Comparison of ENCODE assay signal across 14 cellular contexts in genomic region chr16:49600976-49601375, GRCh38.
A peak's percentile ranks its signal among the peaks of the same experiment; 100 is the strongest.
DNase-seq lines count a peak whose midpoint lies in the region; ATAC-seq and TF ChIP-seq lines count a peak whose summit lies in the region.
"Had no signal": no experiment of that assay in that cellular context is flagged by ENCODE, and none has a peak within 500 bp of the region (broad histone marks: within the 10 kb centered on the region; RNA-seq: fewer than 3 reads in every experiment).

No MANE protein-coding gene starts in this region.

- H3K4ac ChIP-seq in H9 (ENCODE audit: low read depth, low read length): no peak overlapping the region

- no peak overlapping the region for H4K91ac ChIP-seq in H9 (ENCODE audit: insufficient read length, low read depth, low read length)

- no peak overlapping the region for H3K4me2 ChIP-seq in H9 (ENCODE audit: insufficient read depth, insufficient read length, low read length)

- H3K27me3 ChIP-seq in H9 (ENCODE audit: insufficient read depth, low read length): no peaks in the 10 kb centered on the region
- no peaks in the 10 kb centered on the region for H3K27me3 ChIP-seq in spleen (replicated peaks in 1 of 7)

- H3K79me2 ChIP-seq in H9 (ENCODE audit: insufficient read depth, low read length): no peaks in the 10 kb centered on the region

- H3K27ac ChIP-seq in H9 (ENCODE audit: insufficient read length, low read depth, low read length) (no peak overlapping the region), coronary artery (no peak overlapping the region), spleen (no peak overlapping the region), substantia nigra (ENCODE audit: low read depth, low read length, poor library complexity, severe bottlenecking) (no peak overlapping the region)
- H3K27ac ChIP-seq: HL-60 had no signal

- H3K36me3 Mint-ChIP-seq in H9 (ENCODE audit: insufficient read depth in 1 of 3, low read depth in 3 of 3): no peaks in the 10 kb centered on the region
- H3K36me3 Mint-ChIP-seq: CD4-positive, alpha-beta memory T cell had no signal

- H3K9me3 Mint-ChIP-seq in H9: no peaks in the 10 kb centered on the region
- H3K9me3 Mint-ChIP-seq: CD4-positive, alpha-beta memory T cell had no signal

- H2BK5ac ChIP-seq in H9 (ENCODE audit: insufficient read length, low read length): no peak overlapping the region

- H2AK5ac ChIP-seq in H9 (ENCODE audit: insufficient read length, low read length): no peak overlapping the region

- H3K23ac ChIP-seq in H9 (ENCODE audit: insufficient read length, low read depth, low read length): no peak overlapping the region

- no peak overlapping the region for H3K4me3 Mint-ChIP-seq in H9
- H3K4me3 Mint-ChIP-seq: B cell; CD4-positive, alpha-beta memory T cell had no signal

- H3K27ac Mint-ChIP-seq in H9: 0 out of 7 replicates have a peak overlapping the region, but pooled peaks have one; percentile 39 to 61 (median 52)
- H3K27ac Mint-ChIP-seq: B cell had no signal

- H3K36me3 ChIP-seq in spleen: no peaks in the 10 kb centered on the region

- no peak overlapping the region for H3K14ac ChIP-seq in H9 (ENCODE audit: insufficient read depth, low read length)

- no peak for ATAC-seq in GM18909 (IDR thresholded peaks at IDR 0.05; ENCODE audit: poor library complexity, unreplicated experiment)
- ATAC-seq: GM12878, HCT116 had no signal

- H3K4me1 ChIP-seq in H9 (ENCODE audit: insufficient read depth, low read length) (peaks cover 8% of the 10 kb centered on the region; the same call in 1 of the 2 replicates), spleen (peaks cover 0 to 9% (median 6%) of the 10 kb centered on the region in 6 donors)

- no peaks in the 10 kb centered on the region for H3K79me1 ChIP-seq in H9 (ENCODE audit: insufficient read depth, low read depth, low read length, poor library complexity, severe bottlenecking)

- DNase-seq in H9 (peak; percentile 5), coronary artery (ENCODE audit: low spot score) (peak; percentile 16), mesenteric fat pad (ENCODE audit: low spot score) (peak; percentile 28), spleen (peak; percentile 41), NCI-H1092 (lab: John Stamatoyannopoulos, UW) (no peak), substantia nigra (lab: John Stamatoyannopoulos, UW) (no peak)
- DNase-seq: C1 segment of cervical spinal cord; CD4-positive, alpha-beta memory T cell; DMS79 had no signal

- TF ChIP-seq POLR2A in spleen (IDR thresholded peaks at IDR 0.05): no peak

- no peak overlapping the region for H3T11ph ChIP-seq in H9 (ENCODE audit: low read length)

- WGBS in H9 (ENCODE audit: extremely low coverage, insufficient read length, low lambda C conversion rate): no CpG with 5 or more reads among the region's 8 CpGs
- 80 to 98% (median 92%) methylated on average over 8 of the region's 8 CpGs for WGBS in spleen, 5 donors

- no peak overlapping the region for H3K18ac ChIP-seq in H9 (ENCODE audit: insufficient read length, low read depth, low read length)

- no peaks in the 10 kb centered on the region for H3K23me2 ChIP-seq in H9 (ENCODE audit: insufficient read length, low read depth, low read length, poor library complexity, severe bottlenecking)

- TF ChIP-seq CTCF in H9 (conservative IDR thresholded peaks at IDR 0.05): no peak
- TF ChIP-seq CTCF in coronary artery (IDR thresholded peaks at IDR 0.05): no peak
- TF ChIP-seq CTCF in spleen (IDR thresholded peaks at IDR 0.05 in 8 of 11, conservative IDR thresholded peaks at IDR 0.05 in 3 of 11): no peak

- no peaks in the 10 kb centered on the region for H3K9me3 ChIP-seq in H9 (ENCODE audit: control insufficient read depth, low read depth, low read length)
- H3K9me3 ChIP-seq in spleen: no peaks in the 10 kb centered on the region

- H2BK20ac ChIP-seq in H9 (ENCODE audit: low read depth, low read length, poor library complexity, severe bottlenecking): no peak overlapping the region

- no peak overlapping the region for H4K8ac ChIP-seq in H9 (replicated peaks; ENCODE audit: insufficient read length, low read depth, low read length)

- H2BK12ac ChIP-seq in H9 (ENCODE audit: insufficient read length, low read depth, low read length): no peak overlapping the region

- H2AFZ ChIP-seq in H9 (ENCODE audit: low read length): no peak overlapping the region

- no peak overlapping the region for H3K9ac ChIP-seq in H9 (ENCODE audit: extremely low read depth, insufficient read length, low read length)

- H2BK15ac ChIP-seq in H9 (ENCODE audit: low read depth, low read length): no peak overlapping the region

- no peaks in the 10 kb centered on the region; the same call in 1 of the 2 replicates for H3K27me3 Mint-ChIP-seq in H9 (ENCODE audit: low read depth)

- no peak overlapping the region for H2BK120ac ChIP-seq in H9 (ENCODE audit: low read depth, low read length, poor library complexity, severe bottlenecking)

- H3K4me1 Mint-ChIP-seq in H9: peaks cover 33 to 39% of the 10 kb centered on the region in 2 experiments
- H3K4me1 Mint-ChIP-seq: B cell; CD4-positive, alpha-beta memory T cell had no signal

- no peaks in the 10 kb centered on the region for H4K20me1 ChIP-seq in H9 (ENCODE audit: control insufficient read depth, insufficient read depth, insufficient read length)

- H3K4me3 ChIP-seq in coronary artery (no peak overlapping the region), spleen (no peak overlapping the region)
- H3K4me3 ChIP-seq: GM12878 had no signal

- no peak overlapping the region for H3K56ac ChIP-seq in H9 (ENCODE audit: insufficient read length, low read depth, low read length)

- no peak overlapping the region for H4K5ac ChIP-seq in H9 (ENCODE audit: insufficient read length, low read depth, low read length)

- intact Hi-C loops in spleen (cut with DNase I; ENCODE audit: low total_unique reads): no loop called here

Comparison
In these comparisons a context has a peak if more than half of its experiments do, and no peak if none do; other contexts are left out.
1. DNase-seq: peak in H9 (single experiment), coronary artery (single experiment), mesenteric fat pad (single experiment) and spleen (single experiment); none in NCI-H1092 (single experiment) and substantia nigra (0 of 49).